ENCODE assay signal across 8 cellular contexts in genomic region chr5:54518146-54519082, GRCh38. TPM values are rescaled to one million over a fixed set of nuclear protein-coding genes. Genes with fewer than 3 reads are reported as not detected.
DNase-seq lines count a peak whose midpoint lies in the region; ATAC-seq, FAIRE-seq and TF ChIP-seq lines count a peak whose summit lies in the region.

No MANE protein-coding gene starts in this region.

- H2AFZ ChIP-seq in ACC112 (ENCODE audit: low read length, unreplicated experiment) (peak overlapping the region; percentile 76), smooth muscle cell (ENCODE audit: low read depth) (peak overlapping the region; percentile 77)

- TF ChIP-seq CTCF in astrocyte of the cerebellum (IDR thresholded peaks at IDR 0.05; ENCODE audit: low read depth, low read length, missing control alignments) (no peak), smooth muscle cell (IDR thresholded peaks at IDR 0.05; ENCODE audit: borderline replicate concordance, insufficient read depth, poor library complexity, severe bottlenecking) (no peak)

- peak overlapping the region; percentile 76 for H3K4me3 ChIP-seq in ACC112 (ENCODE audit: low read depth, low read length)
- H3K4me3 ChIP-seq in astrocyte of the cerebellum (ENCODE audit: low read depth, low read length): peak overlapping the region; percentile 53
- peak overlapping the region; percentile 79 for H3K4me3 ChIP-seq in iPS-15b (ENCODE audit: low read depth, low read length)
- peak overlapping the region; percentile 91 for H3K4me3 ChIP-seq in smooth muscle cell

- H4K20me1 ChIP-seq in smooth muscle cell (ENCODE audit: low read depth): peaks cover 40% of the 10 kb centered on the region

- in situ Hi-C loops in astrocyte of the cerebellum (cut with HindIII; ENCODE audit: low sequenced_read_pairs): loop anchor here (5.0 kb wide), 1 partner anchor 354 kb away; no protein-coding TSS in a partner anchor

- H3K27me3 ChIP-seq in ACC112 (ENCODE audit: insufficient read depth, low read length) (no peaks in the 10 kb centered on the region), iPS-15b (ENCODE audit: control insufficient read depth, insufficient read depth, low read length) (peaks cover 22% of the 10 kb centered on the region), smooth muscle cell (ENCODE audit: low read depth) (no peaks in the 10 kb centered on the region)

- no peak for FAIRE-seq in RCC 7860 (lab: Jason Lieb, UNC)

- peak overlapping the region; percentile 83 for H3K4me2 ChIP-seq in smooth muscle cell

- peaks cover 4% of the 10 kb centered on the region for H3F3A ChIP-seq in smooth muscle cell (ENCODE audit: low read depth)

- H3K4me1 ChIP-seq in ACC112 (ENCODE audit: control insufficient read depth, insufficient read depth, low read length, unreplicated experiment): peaks cover 54% of the 10 kb centered on the region
- H3K4me1 ChIP-seq in iPS-15b (ENCODE audit: control insufficient read depth, insufficient read depth, low read length): peaks cover 7% of the 10 kb centered on the region
- peaks cover 46% of the 10 kb centered on the region for H3K4me1 ChIP-seq in smooth muscle cell (ENCODE audit: low read depth)

- DNase-seq in T-helper 1 cell: peak; percentile 23 to 68 (median 35)
- DNase-seq in astrocyte of the cerebellum (ENCODE audit: low read depth): no peak
- no peak for DNase-seq in smooth muscle cell (lab: John Stamatoyannopoulos, UW; ENCODE audit: unreplicated experiment)
- no peak for DNase-seq in RCC 7860 (ENCODE audit: low spot score)

- H3K9ac ChIP-seq in iPS-15b (ENCODE audit: low read depth, low read length): peak overlapping the region; percentile 81
- peak overlapping the region; percentile 75 for H3K9ac ChIP-seq in smooth muscle cell (ENCODE audit: low read depth)

- H3K36me3 ChIP-seq in ACC112 (ENCODE audit: insufficient read depth, low read length) (no peaks in the 10 kb centered on the region), iPS-15b (ENCODE audit: control insufficient read depth, insufficient read depth, low read length) (peaks cover 4% of the 10 kb centered on the region), smooth muscle cell (ENCODE audit: low read depth) (no peaks in the 10 kb centered on the region)

- 37% methylated on average over 81 of the region's 99 CpGs for WGBS in smooth muscle cell (ENCODE audit: low lambda C conversion rate)

- H3K9me3 ChIP-seq in iPS-15b (ENCODE audit: control insufficient read depth, insufficient read depth, low read length) (no peaks in the 10 kb centered on the region), smooth muscle cell (replicated peaks; ENCODE audit: low read depth) (no peaks in the 10 kb centered on the region)

- ATAC-seq in GM19035 (IDR thresholded peaks at IDR 0.05; ENCODE audit: unreplicated experiment) (peak; percentile 41), HG03439 (IDR thresholded peaks at IDR 0.05; ENCODE audit: unreplicated experiment) (peak; percentile 29)

- H3K79me2 ChIP-seq in ACC112 (ENCODE audit: control insufficient read depth, insufficient read depth, low read length, unreplicated experiment) (peaks cover 52% of the 10 kb centered on the region), smooth muscle cell (ENCODE audit: low read depth) (peaks cover 54% of the 10 kb centered on the region)

- no peak overlapping the region; the same call in 1 of the 2 replicates for H3K27ac ChIP-seq in ACC112 (ENCODE audit: low read depth, low read length)
- H3K27ac ChIP-seq in smooth muscle cell (ENCODE audit: low read depth): peak overlapping the region; percentile 71

RNA-seq across cellular contexts. Expression of gene SNX18, which starts 0.9 kb away (rescaled TPM):
- total RNA-seq in smooth muscle cell: 16.7 and 17.5 TPM in 2 replicates
- polyA plus RNA-seq in smooth muscle cell: 3.5 and 4.7 TPM in 2 replicates

Comparison
In these comparisons a context has a peak if more than half of its experiments do, and no peak if none do; other contexts are left out.
1. DNase-seq: peak in T-helper 1 cell (5 of 5); none in astrocyte of the cerebellum (single experiment), smooth muscle cell (single experiment) and RCC 7860 (single experiment).
2. Peak in every context shown above with its lines, with median percentiles within 50 percentile points of each other: H3K4me3 ChIP-seq.